17 cellular contexts compared by ENCODE assay signal in genomic region chr11:120746836-120747609, GRCh38.
DNase-seq lines count a peak whose midpoint lies in the region; ATAC-seq, FAIRE-seq and TF ChIP-seq lines count a peak whose summit lies in the region.
"Had no signal": no experiment of that assay in that cellular context is flagged by ENCODE, and none has a peak within 500 bp of the region (broad histone marks: within the 10 kb centered on the region; RNA-seq: fewer than 3 reads in every experiment).

No MANE protein-coding gene starts in this region.

- intact Hi-C loops in ovary (cut with DNase I), result no loop called here

- no peak overlapping the region for H3K4me2 ChIP-seq in H1 (ENCODE audit: insufficient read depth in 1 of 2, low read depth in 2 of 2, low read length in 2 of 2)
- H3K4me2 ChIP-seq: GM23338 had no signal

- no peak for TF ChIP-seq POLR2A in H1 (IDR thresholded peaks at IDR 0.05; ENCODE audit: control extremely low read depth in 1 of 2, low read depth in 2 of 2, low read length in 2 of 2)
- no peak for TF ChIP-seq POLR2A in ovary (IDR thresholded peaks at IDR 0.05)

- H2BK120ac ChIP-seq in H1 (replicated peaks; ENCODE audit: low read depth, low read length), result no peak overlapping the region

- H4K91ac ChIP-seq in H1 (replicated peaks; ENCODE audit: insufficient read length, low read length), result no peak overlapping the region

- H2BK12ac ChIP-seq in H1 (ENCODE audit: low read depth, low read length), result no peak overlapping the region

- no peaks in the 10 kb centered on the region for H3K79me2 ChIP-seq in H1 (ENCODE audit: control insufficient read depth in 1 of 2, insufficient read depth in 2 of 2, low read length in 2 of 2)

- H3K56ac ChIP-seq in H1 (replicated peaks; ENCODE audit: insufficient read length, low read depth, low read length), result no peak overlapping the region

- no peaks in the 10 kb centered on the region for H3K36me3 ChIP-seq in H1 (ENCODE audit: control insufficient read depth in 2 of 4, insufficient read depth in 4 of 4, low read length in 3 of 4)
- H3K36me3 ChIP-seq in ovary, result no peaks in the 10 kb centered on the region
- H3K36me3 ChIP-seq: gastrocnemius medialis, Peyer's patch, stomach had no signal

- no peak overlapping the region for H4K5ac ChIP-seq in H1 (ENCODE audit: insufficient read length, low read depth, low read length)

- H3K27me3 ChIP-seq in H1 (replicated peaks in 1 of 4; ENCODE audit: control insufficient read depth in 3 of 4, extremely low read depth in 1 of 4, insufficient read depth in 3 of 4, low read length in 3 of 4) (peaks cover 0 to 2% (median 0%) of the 10 kb centered on the region in 4 experiments; a peak in 1 of 7 replicates), ovary (no peaks in the 10 kb centered on the region)
- H3K27me3 ChIP-seq: Peyer's patch had no signal

- WGBS in H1 (ENCODE audit: extremely low coverage in 1 of 2, insufficient coverage in 1 of 2, insufficient read length in 1 of 2, insufficient replicate concordance in 2 of 2, low coverage in 1 of 2, low lambda C conversion rate in 2 of 2, missing lambda C conversion rate in 1 of 2), 2 experiments, result 88% methylated on average over 12 of the region's 12 CpGs; no CpG with 5 or more reads in 1 of the 2 experiments
- WGBS in ovary, 3 donors, result 61 to 77% (median 74%) methylated on average over 12 of the region's 12 CpGs

- ATAC-seq in HG02610 (IDR thresholded peaks at IDR 0.05; ENCODE audit: unreplicated experiment), result no peak
- ATAC-seq: activated CD4-positive, CD25-positive, alpha-beta regulatory T cell treated with anti-CD3 and anti-CD28 coated beads, Interleukin-2, amount 50 U/mL, for 24 hours; gastrocnemius medialis had no signal

- no peak overlapping the region for H3K23ac ChIP-seq in H1 (ENCODE audit: insufficient read length)

- no peaks in the 10 kb centered on the region for H3K79me1 ChIP-seq in H1 (ENCODE audit: low read depth, low read length)

- H3K14ac ChIP-seq in H1 (ENCODE audit: insufficient read length), result no peak overlapping the region

- CTCF ChIA-PET in H1 (lab: Charles Lee; ENCODE audit: partially characterized antibody), result interaction anchor here (0.7 to 4.9 kb wide), 15 partner anchors 10 to 198 kb away, joined by 3 to 28 read pairs (median 3); no protein-coding TSS in a partner anchor

- H2AFZ ChIP-seq in H1 (ENCODE audit: low read length), result no peak overlapping the region
- H2AFZ ChIP-seq: GM23338 had no signal

- H2BK15ac ChIP-seq in H1 (ENCODE audit: low read length), result 0 out of 2 replicates have a peak overlapping the region, but pooled peaks have one; percentile 35

- TF ChIP-seq CTCF in H1 (IDR thresholded peaks at IDR 0.05; ENCODE audit: control extremely low read depth in 1 of 3, insufficient read depth in 1 of 3, low read depth in 1 of 3, low read length in 3 of 3) (no peak), ovary (IDR thresholded peaks at IDR 0.05) (no peak)

- H4K8ac ChIP-seq in H1 (ENCODE audit: extremely low read depth, insufficient read depth, low read length), result no peak overlapping the region

- H4K20me1 ChIP-seq in H1 (replicated peaks in 1 of 2; ENCODE audit: control insufficient read depth in 1 of 2, insufficient read depth in 2 of 2, low read length in 2 of 2), result no peaks in the 10 kb centered on the region

- H2BK5ac ChIP-seq in H1 (ENCODE audit: low read depth, low read length), result no peak overlapping the region

- no peak overlapping the region for H3K27ac ChIP-seq in H1 (ENCODE audit: low read depth, low read length)
- H3K27ac ChIP-seq in ovary, result no peak overlapping the region
- H3K27ac ChIP-seq: gastrocnemius medialis, Peyer's patch, stomach had no signal

- POLR2A ChIA-PET in H1 (lab: Charles Lee; ENCODE audit: partially characterized antibody), result no interaction called here

- peak; percentile 85 for DNase-seq in COR-L47 (lab: John Stamatoyannopoulos, UW)
- peak; percentile 99 for DNase-seq in NCI-H1105 (lab: John Stamatoyannopoulos, UW)
- DNase-seq in NCI-H748 (lab: John Stamatoyannopoulos, UW; ENCODE audit: unreplicated experiment), result peak; percentile 95
- no peak for DNase-seq in H1 (ENCODE audit: low read depth in 1 of 2, low spot score in 2 of 2)
- no peak for DNase-seq in SKM-1 (lab: John Stamatoyannopoulos, UW; ENCODE audit: unreplicated experiment)
- DNase-seq in ovary, result no peak
- no peak for DNase-seq in activated CD4-positive, alpha-beta T cell treated with anti-CD3 and anti-CD28 coated beads for 48 hours
- DNase-seq: activated naive CD4-positive, alpha-beta T cell treated with Interleukin-2 at 50 U/mL for 16 hours; effector CD8-positive, alpha-beta T cell; gastrocnemius medialis; Peyer's patch; small intestine; stomach; T-helper 1 cell had no signal

- TF ChIP-seq EP300 in H1 (IDR thresholded peaks at IDR 0.05; ENCODE audit: borderline replicate concordance in 1 of 2, low read depth in 2 of 2, low read length in 2 of 2) (no peak), ovary (IDR thresholded peaks at IDR 0.05) (no peak)

- no peak overlapping the region for H2BK20ac ChIP-seq in H1 (ENCODE audit: low read length)

- H3K9me3 ChIP-seq in H1 (ENCODE audit: insufficient read depth in 2 of 2, low read depth in 1 of 2, low read length in 1 of 2) (no peaks in the 10 kb centered on the region), ovary (no peaks in the 10 kb centered on the region)
- H3K9me3 ChIP-seq: gastrocnemius medialis, Peyer's patch, stomach had no signal

- no peaks in the 10 kb centered on the region for H3K23me2 ChIP-seq in H1 (ENCODE audit: low read depth, low read length)

- no peak overlapping the region for H3K4me3 ChIP-seq in H1 (ENCODE audit: extremely low read depth in 1 of 4, insufficient read depth in 2 of 4, low read depth in 3 of 4, low read length in 4 of 4)
- no peak overlapping the region for H3K4me3 ChIP-seq in ovary
- H3K4me3 ChIP-seq: gastrocnemius medialis, GM23338, Peyer's patch, stomach had no signal

- no peak overlapping the region; a peak in 1 of 7 replicates for H3K9ac ChIP-seq in H1 (replicated peaks in 1 of 4; ENCODE audit: extremely low read depth in 1 of 4, low read depth in 3 of 4, low read length in 3 of 4)

- H3K18ac ChIP-seq in H1 (ENCODE audit: extremely low read depth, low read length), result no peak overlapping the region

- no peak overlapping the region for H3K4ac ChIP-seq in H1 (replicated peaks; ENCODE audit: insufficient read length, low read depth, low read length)

- FAIRE-seq in H1 (lab: Jason Lieb, UNC), result no peak
- FAIRE-seq: small intestine had no signal

- H2AK5ac ChIP-seq in H1 (ENCODE audit: low read depth, low read length), result no peak overlapping the region

- TF ChIP-seq RAD21 in H1 (IDR thresholded peaks at IDR 0.05 in 1 of 2, conservative IDR thresholded peaks at IDR 0.05 in 1 of 2; ENCODE audit: low read depth in 2 of 2, low read length in 2 of 2), result no peak

- H3K4me1 ChIP-seq in H1 (replicated peaks in 1 of 4; ENCODE audit: control insufficient read depth in 3 of 4, insufficient read depth in 4 of 4, low read length in 3 of 4) (peaks cover 2 to 8% (median 4%) of the 10 kb centered on the region in 4 experiments; a peak in 5 of 7 replicates), ovary (ENCODE audit: insufficient read depth) (peaks cover 5% of the 10 kb centered on the region)
- H3K4me1 ChIP-seq: gastrocnemius medialis, Peyer's patch, stomach had no signal

TF ChIP-seq in H1, 55 proteins besides CTCF, POLR2A, EP300 and RAD21:
- TF ChIP-seq RBBP5 (IDR thresholded peaks at IDR 0.05; ENCODE audit: borderline replicate concordance, low read depth, low read length) (no peak), MAX (IDR thresholded peaks at IDR 0.05) (no peak), TAF1 (IDR thresholded peaks at IDR 0.05; ENCODE audit: low read depth, low read length) (no peak), BACH1 (IDR thresholded peaks at IDR 0.05; ENCODE audit: low read length) (no peak)
TF ChIP-seq in H1: peak in this region for 0.

Comparison
In these comparisons a context has a peak if more than half of its experiments do, and no peak if none do; other contexts are left out.
1. DNase-seq: peak in COR-L47 (single experiment), NCI-H1105 (single experiment) and NCI-H748 (single experiment); none in H1 (0 of 2), SKM-1 (single experiment), ovary (0 of 5) and activated CD4-positive, alpha-beta T cell treated with anti-CD3 and anti-CD28 coated beads for 48 hours (single experiment).